ENCODE assay signal across 8 cellular contexts in the genomic region with DNA sequence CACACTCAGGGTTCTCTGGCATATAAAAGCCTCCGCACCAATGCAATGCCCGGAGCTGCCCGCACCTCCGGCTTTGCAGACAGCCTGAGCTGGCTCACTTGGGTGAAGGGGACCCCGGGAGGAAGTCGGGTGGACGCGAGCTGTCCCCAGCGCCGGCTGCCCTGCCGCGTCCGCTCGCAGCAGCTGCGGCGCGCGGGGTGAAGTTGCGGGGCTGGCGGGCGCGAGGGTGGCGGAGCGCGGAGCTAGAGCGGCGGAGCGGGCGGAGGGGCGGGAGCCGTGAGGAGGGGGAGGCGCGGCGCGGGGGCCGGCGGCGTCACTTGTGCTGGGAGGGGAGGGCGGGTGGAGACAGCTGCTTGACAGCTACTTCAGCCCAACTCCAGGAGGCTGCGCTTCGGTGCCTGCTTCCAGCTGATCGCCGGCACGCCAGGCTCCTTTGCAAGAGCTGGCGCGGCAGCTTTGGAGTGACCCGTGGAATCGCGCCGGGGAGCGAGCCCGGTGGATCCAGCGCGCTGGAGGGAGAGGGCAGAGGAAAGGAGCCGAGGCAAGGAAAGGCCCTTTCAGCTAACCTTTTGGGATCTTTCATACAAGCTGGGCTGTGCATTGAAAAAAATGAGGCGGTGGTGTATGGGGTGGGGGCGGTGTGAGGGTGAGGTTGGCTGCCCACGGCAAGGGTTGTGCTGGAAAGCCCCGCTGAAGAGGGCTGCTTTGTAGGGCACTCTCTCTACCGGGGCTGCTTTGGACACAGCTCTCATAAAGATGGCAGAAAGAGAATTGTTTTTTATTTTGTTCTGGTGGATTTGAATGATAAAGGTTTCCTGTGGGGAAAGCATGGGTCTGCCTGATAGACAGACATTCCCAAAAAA. TPM values are rescaled to one million over a fixed set of nuclear protein-coding genes. Genes with fewer than 3 reads are reported as not detected.
DNase-seq lines count a peak whose midpoint lies in the region; ATAC-seq, FAIRE-seq and TF ChIP-seq lines count a peak whose summit lies in the region.

No MANE protein-coding gene starts in this region.

- DNase-seq in HTR-8/SVneo (ENCODE audit: insufficient read length, low spot score) = peak; percentile 49
- peak; percentile 38 to 62 (median 52) for DNase-seq in body of pancreas
- peak; percentile 81 for DNase-seq in sigmoid colon
- DNase-seq in OCI-M2 (lab: John Stamatoyannopoulos, UW; ENCODE audit: unreplicated experiment) = no peak
- no peak for DNase-seq in inferior parietal cortex (ENCODE audit: extremely low spot score)

- peak overlapping the region; percentile 72 for H3K4me3 ChIP-seq in SU-DHL-6 (ENCODE audit: insufficient read depth, low read length, poor library complexity, severe bottlenecking)
- H3K4me3 ChIP-seq in body of pancreas = peak overlapping the region in 1 of 2 donors; percentile 28
- peak overlapping the region; percentile 61 for H3K4me3 ChIP-seq in iPS-18a (ENCODE audit: low read length)
- H3K4me3 ChIP-seq in sigmoid colon = peak overlapping the region; percentile 41 to 73 (median 56)

- H3K79me2 ChIP-seq in SU-DHL-6 (ENCODE audit: insufficient read depth, low read length) = peaks cover 98% of the 10 kb centered on the region

- FAIRE-seq in HTR-8/SVneo (lab: Jason Lieb, UNC) = peak; percentile 20

- ATAC-seq in body of pancreas = peak; percentile 71

- TF ChIP-seq EP300 in sigmoid colon (IDR thresholded peaks at IDR 0.05) = no peak

- H3K27ac ChIP-seq in SU-DHL-6 (ENCODE audit: low read depth, low read length) (peak overlapping the region; percentile 85), body of pancreas (peak overlapping the region in 1 of 4 donors; percentile 27), iPS-18a (ENCODE audit: low read length) (no peak overlapping the region), sigmoid colon (peak overlapping the region; percentile 59 to 76 (median 67))

- no peak overlapping the region for H2AFZ ChIP-seq in SU-DHL-6 (ENCODE audit: low read depth, low read length, severe bottlenecking)

- H3K4me2 ChIP-seq in SU-DHL-6 (ENCODE audit: low read depth, low read length, poor library complexity, severe bottlenecking) = peak overlapping the region; percentile 77

- H3K27me3 ChIP-seq in SU-DHL-6 (ENCODE audit: low read length) = no peaks in the 10 kb centered on the region
- peaks cover 0 to 14% of the 10 kb centered on the region in 2 donors for H3K27me3 ChIP-seq in body of pancreas
- H3K27me3 ChIP-seq in iPS-18a (ENCODE audit: control insufficient read depth, insufficient read depth, low read length) = peaks cover 48% of the 10 kb centered on the region
- no peaks in the 10 kb centered on the region for H3K27me3 ChIP-seq in sigmoid colon

- intact Hi-C loops in body of pancreas (cut with DNase I) = no loop called here
- intact Hi-C loops in sigmoid colon (cut with DNase I) = no loop called here

- peaks cover 15% of the 10 kb centered on the region for H3K36me3 ChIP-seq in SU-DHL-6 (ENCODE audit: low read length)
- no peaks in the 10 kb centered on the region for H3K36me3 ChIP-seq in body of pancreas (replicated peaks in 1 of 2; ENCODE audit: insufficient read depth in 1 of 2, low read depth in 2 of 2)
- no peaks in the 10 kb centered on the region for H3K36me3 ChIP-seq in iPS-18a (ENCODE audit: control insufficient read depth, low read depth, low read length)
- H3K36me3 ChIP-seq in sigmoid colon = no peaks in the 10 kb centered on the region

- H4K20me1 ChIP-seq in SU-DHL-6 (ENCODE audit: low read depth, low read length) = no peaks in the 10 kb centered on the region

- TF ChIP-seq CTCF in SU-DHL-6 (IDR thresholded peaks at IDR 0.05; ENCODE audit: insufficient read depth, low read length, poor library complexity, severe bottlenecking) (no peak), body of pancreas (IDR thresholded peaks at IDR 0.05) (no peak), sigmoid colon (IDR thresholded peaks at IDR 0.05) (no peak)

- whole genome bisulfite sequencing in body of pancreas, 2 donors = 1 to 4% methylated on average over 9 to 55 of the region's 60 CpGs
- 1% methylated on average over 60 of the region's 60 CpGs for WGBS in sigmoid colon, 2 donors

- peaks cover 61% of the 10 kb centered on the region for H3F3A ChIP-seq in SU-DHL-6 (ENCODE audit: insufficient read depth)

- H3K4me1 ChIP-seq in body of pancreas (peaks cover 16% of the 10 kb centered on the region), iPS-18a (ENCODE audit: control insufficient read depth, low read depth, low read length) (peaks cover 7% of the 10 kb centered on the region), sigmoid colon (peaks cover 0 to 44% (median 23%) of the 10 kb centered on the region in 4 donors)

- H3K9me2 ChIP-seq in SU-DHL-6 (replicated peaks; ENCODE audit: insufficient read depth, low read length) = no peaks in the 10 kb centered on the region

- peak overlapping the region; percentile 77 for H3K9ac ChIP-seq in SU-DHL-6 (ENCODE audit: low read length)
- H3K9ac ChIP-seq in iPS-18a (ENCODE audit: low read length) = no peak overlapping the region

- H3K9me3 ChIP-seq in SU-DHL-6 (ENCODE audit: insufficient read depth, low read length) (no peaks in the 10 kb centered on the region), body of pancreas (no peaks in the 10 kb centered on the region), iPS-18a (ENCODE audit: control insufficient read depth, low read depth, low read length) (no peaks in the 10 kb centered on the region), sigmoid colon (no peaks in the 10 kb centered on the region)

- TF ChIP-seq POLR2A in GM18526 (IDR thresholded peaks at IDR 0.05; ENCODE audit: extremely low read depth, insufficient read length) (peak; percentile 14), body of pancreas (IDR thresholded peaks at IDR 0.05) (no peak), sigmoid colon (IDR thresholded peaks at IDR 0.05) (no peak)

RNA-seq across cellular contexts. Expression of a gene that starts 24.7 kb away (rescaled TPM):
- total RNA-seq in body of pancreas (1 to 10 TPM; 1.3 to 1.6 TPM), sigmoid colon (10 to 100 TPM in 1 of 4 donors, 1 to 10 TPM in 3; 6.1 to 10.9 (median 6.7) TPM)
- polyA plus RNA-seq in sigmoid colon = 10 to 100 TPM in 1 of 3 donors, 1 to 10 TPM in 2; 1.6 to 29.7 (median 1.8) TPM

Comparison
In these comparisons a context has a peak if more than half of its experiments do, and no peak if none do; other contexts are left out.
1. DNase-seq: peak in HTR-8/SVneo (single experiment), body of pancreas (4 of 4) and sigmoid colon (single experiment); none in OCI-M2 (single experiment) and inferior parietal cortex (single experiment).